Comparison of ENCODE assay signal across 1 cellular context in genomic region chr10:93376372-93377296, GRCh38.
TF ChIP-seq lines count a peak whose summit lies in the region.

No MANE protein-coding gene starts in this region.

TF ChIP-seq in SK-N-SH treated with all-trans-retinoic acid at 6 μM for 48 hours, 23 proteins besides CTCF, POLR2A, EP300 and RAD21 (continued from another document):
- TF ChIP-seq POU6F1 (CRISPR knock-in tag; IDR thresholded peaks at IDR 0.05; ENCODE audit: borderline replicate concordance, low read depth) (no peak), ZNF8 (CRISPR knock-in tag; IDR thresholded peaks at IDR 0.05) (no peak)
TF ChIP-seq in SK-N-SH treated with all-trans-retinoic acid at 6 μM for 48 hours: peak in this region for 0.
